ENCODE assay signal across 1 cellular context in the genomic region with DNA sequence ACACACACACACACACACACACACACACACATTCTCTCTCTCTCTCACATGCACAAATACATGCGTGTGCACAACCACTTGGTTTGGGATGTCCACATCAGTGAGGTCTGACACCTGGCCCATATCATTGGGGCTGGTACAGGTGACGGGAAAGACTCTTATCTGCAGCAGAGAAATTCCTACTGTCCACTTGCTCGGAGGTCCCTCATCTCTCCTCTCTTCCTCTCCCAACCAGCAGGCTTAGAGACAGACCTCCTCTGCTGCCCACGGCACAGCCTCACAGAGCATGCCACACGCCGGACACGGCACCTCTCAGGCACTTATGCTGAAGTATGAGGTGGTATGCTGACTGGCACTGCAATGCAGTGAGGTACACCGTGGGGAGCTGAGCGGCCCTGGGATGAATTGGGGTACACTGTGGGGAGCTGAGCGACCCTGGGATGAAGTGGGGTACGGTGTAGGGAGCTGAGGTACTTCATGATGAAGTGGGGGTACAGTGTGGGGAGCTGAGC.
A peak's percentile ranks its signal among the peaks of the same experiment; 100 is the strongest.
TF ChIP-seq lines count a peak whose summit lies in the region.

No MANE protein-coding gene starts in this region.

TF ChIP-seq in HEK293, 187 proteins besides CTCF, POLR2A, EP300 and RAD21:
- TF ChIP-seq, protein P1, sequence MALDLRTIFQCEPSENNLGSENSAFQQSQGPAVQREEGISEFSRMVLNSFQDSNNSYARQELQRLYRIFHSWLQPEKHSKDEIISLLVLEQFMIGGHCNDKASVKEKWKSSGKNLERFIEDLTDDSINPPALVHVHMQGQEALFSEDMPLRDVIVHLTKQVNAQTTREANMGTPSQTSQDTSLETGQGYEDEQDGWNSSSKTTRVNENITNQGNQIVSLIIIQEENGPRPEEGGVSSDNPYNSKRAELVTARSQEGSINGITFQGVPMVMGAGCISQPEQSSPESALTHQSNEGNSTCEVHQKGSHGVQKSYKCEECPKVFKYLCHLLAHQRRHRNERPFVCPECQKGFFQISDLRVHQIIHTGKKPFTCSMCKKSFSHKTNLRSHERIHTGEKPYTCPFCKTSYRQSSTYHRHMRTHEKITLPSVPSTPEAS (tag by site-specific recombination; IDR thresholded peaks at IDR 0.05): peak; percentile 73
- TF ChIP-seq ZNF623 (tag by site-specific recombination; IDR thresholded peaks at IDR 0.05): no peak
- TF ChIP-seq, protein P2, sequence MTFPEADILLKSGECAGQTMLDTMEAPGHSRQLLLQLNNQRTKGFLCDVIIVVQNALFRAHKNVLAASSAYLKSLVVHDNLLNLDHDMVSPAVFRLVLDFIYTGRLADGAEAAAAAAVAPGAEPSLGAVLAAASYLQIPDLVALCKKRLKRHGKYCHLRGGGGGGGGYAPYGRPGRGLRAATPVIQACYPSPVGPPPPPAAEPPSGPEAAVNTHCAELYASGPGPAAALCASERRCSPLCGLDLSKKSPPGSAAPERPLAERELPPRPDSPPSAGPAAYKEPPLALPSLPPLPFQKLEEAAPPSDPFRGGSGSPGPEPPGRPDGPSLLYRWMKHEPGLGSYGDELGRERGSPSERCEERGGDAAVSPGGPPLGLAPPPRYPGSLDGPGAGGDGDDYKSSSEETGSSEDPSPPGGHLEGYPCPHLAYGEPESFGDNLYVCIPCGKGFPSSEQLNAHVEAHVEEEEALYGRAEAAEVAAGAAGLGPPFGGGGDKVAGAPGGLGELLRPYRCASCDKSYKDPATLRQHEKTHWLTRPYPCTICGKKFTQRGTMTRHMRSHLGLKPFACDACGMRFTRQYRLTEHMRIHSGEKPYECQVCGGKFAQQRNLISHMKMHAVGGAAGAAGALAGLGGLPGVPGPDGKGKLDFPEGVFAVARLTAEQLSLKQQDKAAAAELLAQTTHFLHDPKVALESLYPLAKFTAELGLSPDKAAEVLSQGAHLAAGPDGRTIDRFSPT (tag by site-specific recombination; IDR thresholded peaks at IDR 0.05): peak; percentile 16; the same call in 1 of the 2 replicates
